Comparison of ENCODE assay signal across 9 cellular contexts in genomic region chr7:8433477-8434289, GRCh38. TPM values are rescaled to one million over a fixed set of nuclear protein-coding genes. Genes with fewer than 3 reads are reported as not detected.
DNase-seq lines count a peak whose midpoint lies in the region; ATAC-seq and TF ChIP-seq lines count a peak whose summit lies in the region.
"Had no signal": no experiment of that assay in that cellular context is flagged by ENCODE, and none has a peak within 500 bp of the region (broad histone marks: within the 10 kb centered on the region; RNA-seq: fewer than 3 reads in every experiment).

Gene NXPH1, plus strand, starts transcription at chr7:8433609.

- TF ChIP-seq POLR2A in GM18505 (IDR thresholded peaks at IDR 0.05; ENCODE audit: borderline replicate concordance, extremely low read depth, insufficient read depth, insufficient read length), result no peak

- CTCF ChIA-PET in CD4-positive, alpha-beta T cell (lab: Charles Lee), result no interaction called here

- POLR2A ChIA-PET in CD4-positive, alpha-beta T cell (lab: Charles Lee), result no interaction called here

- peaks cover 84% of the 10 kb centered on the region for H3K27me3 Mint-ChIP-seq in CD4-positive, alpha-beta T cell

- peak within 1 kb of the TSS; percentile 31 for H3K4me3 Mint-ChIP-seq in CD4-positive, alpha-beta T cell

- ATAC-seq in CD4-positive, alpha-beta T cell (ENCODE audit: poor library complexity), result no peak
- ATAC-seq in GM21717 (IDR thresholded peaks at IDR 0.05; ENCODE audit: unreplicated experiment), result no peak
- no peak for ATAC-seq in GM21737 (IDR thresholded peaks at IDR 0.05; ENCODE audit: unreplicated experiment)
- ATAC-seq in HG02571 (IDR thresholded peaks at IDR 0.05; ENCODE audit: unreplicated experiment), result no peak
- ATAC-seq in GM18505 (IDR thresholded peaks at IDR 0.05; ENCODE audit: unreplicated experiment), result no peak

- H3K27ac Mint-ChIP-seq in CD4-positive, alpha-beta T cell, result no peak within 1 kb of the TSS
- H3K27ac Mint-ChIP-seq: activated naive CD4-positive, alpha-beta T cell treated with anti-CD3 and anti-CD28 coated beads, Interleukin-2, amount 50 U/mL, for 72 hours had no signal

- DNase-seq in CD4-positive, alpha-beta T cell, result no peak
- DNase-seq in H7 (peak; percentile 91), SHP77 treated with DMSO at 0.1 percent for 48 hours (lab: John Stamatoyannopoulos, UW) (peak; percentile 47), iPS-NIHi11 (ENCODE audit: low spot score) (peak; percentile 82)

- no peaks in the 10 kb centered on the region for H3K9me3 ChIP-seq in CD4-positive, alpha-beta T cell (ENCODE audit: control insufficient read depth, low read length)

- H3K4me3 ChIP-seq in H7 (ENCODE audit: insufficient read depth, low read depth, low read length), result peak within 1 kb of the TSS; percentile 30

- no peaks in the 10 kb centered on the region for H3K36me3 ChIP-seq in H7 (replicated peaks; ENCODE audit: control insufficient read depth, insufficient read depth, low read length)

- TF ChIP-seq CTCF in CD4-positive, alpha-beta T cell (IDR thresholded peaks at IDR 0.05), result no peak

- peaks cover 28% of the 10 kb centered on the region for H3K4me1 Mint-ChIP-seq in CD4-positive, alpha-beta T cell (ENCODE audit: low read depth)

- H3K9me3 Mint-ChIP-seq in CD4-positive, alpha-beta T cell, result no peaks in the 10 kb centered on the region

- intact Hi-C loops in CD4-positive, alpha-beta T cell (cut with DNase I, micrococcal nuclease), result no loop called here

- no peaks in the 10 kb centered on the region for H3K36me3 Mint-ChIP-seq in CD4-positive, alpha-beta T cell (ENCODE audit: low read depth)

- H3K27me3 ChIP-seq in CD4-positive, alpha-beta T cell (ENCODE audit: control insufficient read depth, insufficient read depth, low read length), result peaks cover 84% of the 10 kb centered on the region
- peaks cover 80% of the 10 kb centered on the region for H3K27me3 ChIP-seq in H7 (ENCODE audit: control insufficient read depth, insufficient read depth, low read length)

- H3K27ac ChIP-seq in CD4-positive, alpha-beta T cell (ENCODE audit: low read depth, low read length), result no peak within 1 kb of the TSS

RNA-seq across cellular contexts. Expression of gene NXPH1, which starts in this region (rescaled TPM):
- not detected for total RNA-seq in CD4-positive, alpha-beta T cell
- 0.10 and 0.37 TPM in 2 replicates for total RNA-seq in H7 (2014; rRNA removed; shearing (Covaris generic))
- total RNA-seq: activated naive CD4-positive, alpha-beta T cell treated with anti-CD3 and anti-CD28 coated beads, Interleukin-2, amount 50 U/mL, for 72 hours had no signal

Comparison
In these comparisons a context has a peak if more than half of its experiments do, and no peak if none do; other contexts are left out.
1. Peak in DNase-seq and H3K4me3 ChIP-seq in H7; RNA of the gene not detected or under 1 TPM.
2. DNase-seq: peak in SHP77 treated with DMSO at 0.1 percent for 48 hours (single experiment) and iPS-NIHi11 (single experiment); none in CD4-positive, alpha-beta T cell (0 of 10).